16 cellular contexts compared by ENCODE assay signal in the genomic region with DNA sequence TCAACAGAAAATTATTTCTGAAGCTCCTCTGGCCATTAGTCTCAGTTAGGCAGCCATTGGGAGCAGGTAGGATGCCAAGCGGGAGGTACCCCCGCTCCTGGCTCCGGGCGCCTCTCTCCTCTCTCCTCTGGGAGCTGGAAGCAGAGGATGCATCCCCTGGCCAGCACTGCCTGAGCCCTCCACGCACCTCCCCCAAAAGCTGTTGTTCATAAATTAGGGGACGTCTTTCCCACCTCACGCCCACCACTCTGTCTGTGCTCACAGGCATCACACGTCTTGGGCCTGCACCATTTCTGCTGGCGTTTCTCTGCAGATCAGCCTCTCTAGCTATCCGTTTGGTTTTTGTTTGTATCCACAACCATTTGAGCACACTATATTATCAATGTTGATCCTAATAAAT.
"Had no signal": no experiment of that assay in that cellular context is flagged by ENCODE, and none has a peak within 500 bp of the region (broad histone marks: within the 10 kb centered on the region; RNA-seq: fewer than 3 reads in every experiment).

No MANE protein-coding gene starts in this region.

- H3K4me1 Mint-ChIP-seq: central memory CD8-positive, alpha-beta T cell; natural killer cell; stimulated activated memory B cell treated with anti-CD40 and anti-IgM and Interleukin-4, amounts not matched to agents 10 μg/mL and 1 μg/mL and 100 μg/mL, for 72 hours had no signal

- H3K27me3 ChIP-seq: foreskin keratinocyte, hepatocyte, spleen, testis, tibial nerve had no signal

- H3K9me3 Mint-ChIP-seq: central memory CD8-positive, alpha-beta T cell; effector memory CD8-positive, alpha-beta T cell; natural killer cell; stimulated activated naive CD8-positive, alpha-beta T cell treated with anti-CD3 and anti-CD28 coated beads, Interleukin-15, Interleukin-2, amounts not matched to agents 100 ng/mL and 50 ng/mL, for 24 hours had no signal

- H3K9me3 ChIP-seq: psoas muscle, testis, tibial nerve had no signal

- H3K27ac ChIP-seq: foreskin keratinocyte, hepatocyte, psoas muscle, spleen, testis, tibial nerve had no signal

- H3K4me1 ChIP-seq: foreskin keratinocyte, psoas muscle, testis, tibial nerve had no signal

- H3K27ac Mint-ChIP-seq: effector memory CD8-positive, alpha-beta T cell; natural killer cell; stimulated activated memory B cell treated with anti-CD40 and anti-IgM and Interleukin-4, amounts not matched to agents 10 μg/mL and 1 μg/mL and 100 μg/mL, for 72 hours; stimulated activated naive CD8-positive, alpha-beta T cell treated with anti-CD3 and anti-CD28 coated beads, Interleukin-15, Interleukin-2, amounts not matched to agents 100 ng/mL and 50 ng/mL, for 24 hours had no signal

- DNase-seq: effector memory CD8-positive, alpha-beta T cell; foreskin keratinocyte; mammary epithelial cell; natural killer cell; psoas muscle; retina; spleen; stimulated activated CD4-positive, alpha-beta T cell treated with anti-CD3 and anti-CD28 coated beads, Interleukin-15, amount 100 ng/mL, for 24 hours; stimulated activated CD4-positive, alpha-beta T cell treated with anti-CD3 and anti-CD28 coated beads, Interleukin-1b, Interleukin-23, amount 100 ng/mL, for 48 hours; stimulated activated CD4-positive, alpha-beta T cell treated with anti-CD3 and anti-CD28 coated beads, Interleukin-4, amount 100 ng/mL, for 24 hours; testis had no signal

- H3K36me3 Mint-ChIP-seq: natural killer cell; stimulated activated memory B cell treated with anti-CD40 and anti-IgM and Interleukin-4, amounts not matched to agents 10 μg/mL and 1 μg/mL and 100 μg/mL, for 72 hours had no signal

- H3K4me3 Mint-ChIP-seq: central memory CD8-positive, alpha-beta T cell; effector memory CD8-positive, alpha-beta T cell; natural killer cell; stimulated activated memory B cell treated with anti-CD40 and anti-IgM and Interleukin-4, amounts not matched to agents 10 μg/mL and 1 μg/mL and 100 μg/mL, for 72 hours; stimulated activated naive CD8-positive, alpha-beta T cell treated with anti-CD3 and anti-CD28 coated beads, Interleukin-15, Interleukin-2, amounts not matched to agents 100 ng/mL and 50 ng/mL, for 24 hours had no signal

- H3K27me3 Mint-ChIP-seq: stimulated activated naive CD8-positive, alpha-beta T cell treated with anti-CD3 and anti-CD28 coated beads, Interleukin-15, Interleukin-2, amounts not matched to agents 100 ng/mL and 50 ng/mL, for 24 hours had no signal

- H3K4me3 ChIP-seq: hepatocyte, psoas muscle, spleen, testis, tibial nerve had no signal
